In genomic region chr11:59182457-59183151, GRCh38 we compare ENCODE assay signal across 9 cellular contexts.
DNase-seq lines count a peak whose midpoint lies in the region; ATAC-seq and TF ChIP-seq lines count a peak whose summit lies in the region.
"Had no signal": no experiment of that assay in that cellular context is flagged by ENCODE, and none has a peak within 500 bp of the region (broad histone marks: within the 10 kb centered on the region; RNA-seq: fewer than 3 reads in every experiment).

No MANE protein-coding gene starts in this region.

- H3K27me3 Mint-ChIP-seq in nephron (ENCODE audit: low read depth) = no peaks in the 10 kb centered on the region

- no peaks in the 10 kb centered on the region for H3K27me3 ChIP-seq in effector memory CD4-positive, alpha-beta T cell (replicated peaks; ENCODE audit: control insufficient read depth, insufficient read depth, low read length, poor library complexity, severe bottlenecking)
- H3K27me3 ChIP-seq: pancreas had no signal

- DNase-seq in cardiac fibroblast (ENCODE audit: low read depth in 2 of 2) (no peak), NCI-H128 (lab: John Stamatoyannopoulos, UW; ENCODE audit: unreplicated experiment) (no peak)
- no peak for DNase-seq in effector memory CD4-positive, alpha-beta T cell

- H3K36me3 ChIP-seq in effector memory CD4-positive, alpha-beta T cell (ENCODE audit: control insufficient read depth, insufficient read depth, low read length) = no peaks in the 10 kb centered on the region

- H3K9me3 ChIP-seq in effector memory CD4-positive, alpha-beta T cell (ENCODE audit: control insufficient read depth, low read length) = no peaks in the 10 kb centered on the region
- H3K9me3 ChIP-seq: pancreas had no signal

- no peak overlapping the region for H3K4me3 Mint-ChIP-seq in nephron

- H3K27ac ChIP-seq in effector memory CD4-positive, alpha-beta T cell (ENCODE audit: insufficient read depth, low read length, poor library complexity, severe bottlenecking) = no peak overlapping the region
- H3K27ac ChIP-seq: pancreas had no signal

- H3K36me3 Mint-ChIP-seq in nephron (ENCODE audit: low read depth) = peaks cover 59% of the 10 kb centered on the region

- peak; percentile 59 for ATAC-seq in HG03354 (IDR thresholded peaks at IDR 0.05; ENCODE audit: poor library complexity, severe bottlenecking, unreplicated experiment)
- ATAC-seq in GM21423 (IDR thresholded peaks at IDR 0.05; ENCODE audit: unreplicated experiment) = no peak
- ATAC-seq in HG02642 (IDR thresholded peaks at IDR 0.05; ENCODE audit: poor library complexity, unreplicated experiment) = no peak

- TF ChIP-seq CTCF in GM12873 (IDR thresholded peaks at IDR 0.05; ENCODE audit: insufficient read depth, low read depth, low read length, missing control alignments) (peak; percentile 73), cardiac fibroblast (IDR thresholded peaks at IDR 0.05; ENCODE audit: low read depth, low read length) (peak; percentile 13), nephron (IDR thresholded peaks at IDR 0.05; ENCODE audit: unreplicated experiment in 3 of 3) (peak in 2 of 3 experiments; percentile 7 to 32)

- peaks cover 64% of the 10 kb centered on the region for H3K4me1 Mint-ChIP-seq in nephron

- peak overlapping the region in 2 of 3 experiments; percentile 33 to 91 for H3K27ac Mint-ChIP-seq in nephron

- no peaks in the 10 kb centered on the region for H3K9me3 Mint-ChIP-seq in nephron

- H3K4me3 ChIP-seq in cardiac fibroblast (replicated peaks in 1 of 2; ENCODE audit: low read depth in 2 of 2, low read length in 2 of 2) = no peak overlapping the region
- H3K4me3 ChIP-seq in effector memory CD4-positive, alpha-beta T cell (ENCODE audit: insufficient read depth, low read depth, low read length, poor library complexity, severe bottlenecking) = no peak overlapping the region
- H3K4me3 ChIP-seq: pancreas had no signal

- no peaks in the 10 kb centered on the region for H3K4me1 ChIP-seq in effector memory CD4-positive, alpha-beta T cell (ENCODE audit: control insufficient read depth, insufficient read depth, low read length, poor library complexity, severe bottlenecking)

Comparison
In these comparisons a context has a peak if more than half of its experiments do, and no peak if none do; other contexts are left out.
1. CTCF ChIP-seq: peak in every context shown above with its lines; median percentile 73 in GM12873; 20 in nephron; 13 in cardiac fibroblast.